ENCODE assay signal across 21 cellular contexts in genomic region chr4:85722401-85722800, GRCh38.
"Had no signal": no experiment of that assay in that cellular context is flagged by ENCODE, and none has a peak within 500 bp of the region (broad histone marks: within the 10 kb centered on the region; RNA-seq: fewer than 3 reads in every experiment).

No MANE protein-coding gene starts in this region.

- H3K27me3 ChIP-seq: esophagus muscularis mucosa, heart left ventricle, neural progenitor cell, ovary, tibial artery, upper lobe of left lung, uterus had no signal

- H3K36me3 ChIP-seq: esophagus muscularis mucosa, neural progenitor cell, ovary, tibial artery, upper lobe of left lung, uterus had no signal

- H3K9me3 ChIP-seq: esophagus muscularis mucosa, heart left ventricle, mucosa of descending colon, ovary, tibial artery, upper lobe of left lung, uterus had no signal

- H3K9ac ChIP-seq: neural progenitor cell had no signal

- H3K4me1 ChIP-seq: neural progenitor cell, uterus had no signal

- H3K4me1 Mint-ChIP-seq: neural progenitor cell; stimulated activated effector memory CD8-positive, alpha-beta T cell treated with anti-CD3 and anti-CD28 coated beads, Interleukin-12 subunit alpha, Interleukin-12 subunit beta, amount 100 ng/mL, for 72 hours had no signal

- H3K27ac Mint-ChIP-seq: dendritic cell treated with granulocyte-macrophage colony-stimulating factor and Interleukin-4, amounts not matched to agents 40 ng/mL and 50 ng/mL, for 4 days; effector memory CD8-positive, alpha-beta T cell; natural killer cell treated with Interleukin-12 subunit alpha and Interleukin-12 subunit beta and Interleukin-15 and Interleukin-18, amount 100 ng/mL, for 72 hours; neural progenitor cell; stimulated activated effector memory CD8-positive, alpha-beta T cell treated with anti-CD3 and anti-CD28 coated beads, Interleukin-12 subunit alpha, Interleukin-12 subunit beta, amount 100 ng/mL, for 72 hours; stimulated activated naive CD8-positive, alpha-beta T cell treated with anti-CD3 and anti-CD28 coated beads, Interleukin-15, Interleukin-2, amounts not matched to agents 100 ng/mL and 50 ng/mL, for 24 hours had no signal

- DNase-seq: effector memory CD8-positive, alpha-beta T cell; foreskin melanocyte; heart left ventricle; hippocampal formation; kidney glomerular epithelial cell; mucosa of descending colon; nucleus accumbens; ovary; right cardiac atrium; stimulated activated CD4-positive, alpha-beta T cell treated with anti-CD3 and anti-CD28 coated beads, Interleukin-4, amount 100 ng/mL, for 1 hour; stimulated activated CD8-positive, alpha-beta memory T cell treated with anti-CD3 and anti-CD28 coated beads, Interleukin-4, amount 100 ng/mL, for 48 hours; tibial artery; upper lobe of left lung; uterus had no signal

- ATAC-seq: effector memory CD8-positive, alpha-beta T cell; heart left ventricle; mucosa of descending colon; natural killer cell treated with Interleukin-12 subunit alpha and Interleukin-12 subunit beta and Interleukin-15 and Interleukin-18, amount 100 ng/mL, for 72 hours; right cardiac atrium; stimulated activated effector memory CD8-positive, alpha-beta T cell treated with anti-CD3 and anti-CD28 coated beads, Interleukin-12 subunit alpha, Interleukin-12 subunit beta, amount 100 ng/mL, for 72 hours had no signal

- H3K4me3 Mint-ChIP-seq: dendritic cell treated with granulocyte-macrophage colony-stimulating factor and Interleukin-4, amounts not matched to agents 40 ng/mL and 50 ng/mL, for 4 days; effector memory CD8-positive, alpha-beta T cell; natural killer cell treated with Interleukin-12 subunit alpha and Interleukin-12 subunit beta and Interleukin-15 and Interleukin-18, amount 100 ng/mL, for 72 hours; neural progenitor cell; stimulated activated effector memory CD8-positive, alpha-beta T cell treated with anti-CD3 and anti-CD28 coated beads, Interleukin-12 subunit alpha, Interleukin-12 subunit beta, amount 100 ng/mL, for 72 hours; stimulated activated naive CD8-positive, alpha-beta T cell treated with anti-CD3 and anti-CD28 coated beads, Interleukin-15, Interleukin-2, amounts not matched to agents 100 ng/mL and 50 ng/mL, for 24 hours had no signal

- H3K4me2 ChIP-seq: neural progenitor cell had no signal

- H3K4me3 ChIP-seq: esophagus muscularis mucosa, heart left ventricle, mucosa of descending colon, neural progenitor cell, ovary, tibial artery, upper lobe of left lung, uterus had no signal

- H3K27ac ChIP-seq: epithelial cell of prostate, esophagus muscularis mucosa, heart left ventricle, neural progenitor cell, ovary, tibial artery, upper lobe of left lung, uterus had no signal

- H2AFZ ChIP-seq: neural progenitor cell had no signal

- H3K36me3 Mint-ChIP-seq: natural killer cell treated with Interleukin-12 subunit alpha and Interleukin-12 subunit beta and Interleukin-15 and Interleukin-18, amount 100 ng/mL, for 72 hours; neural progenitor cell; stimulated activated effector memory CD8-positive, alpha-beta T cell treated with anti-CD3 and anti-CD28 coated beads, Interleukin-12 subunit alpha, Interleukin-12 subunit beta, amount 100 ng/mL, for 72 hours had no signal

- H3K9me3 Mint-ChIP-seq: dendritic cell treated with granulocyte-macrophage colony-stimulating factor and Interleukin-4, amounts not matched to agents 40 ng/mL and 50 ng/mL, for 4 days; neural progenitor cell had no signal

- H3K27me3 Mint-ChIP-seq: dendritic cell treated with granulocyte-macrophage colony-stimulating factor and Interleukin-4, amounts not matched to agents 40 ng/mL and 50 ng/mL, for 4 days; effector memory CD8-positive, alpha-beta T cell; natural killer cell treated with Interleukin-12 subunit alpha and Interleukin-12 subunit beta and Interleukin-15 and Interleukin-18, amount 100 ng/mL, for 72 hours; stimulated activated naive CD8-positive, alpha-beta T cell treated with anti-CD3 and anti-CD28 coated beads, Interleukin-15, Interleukin-2, amounts not matched to agents 100 ng/mL and 50 ng/mL, for 24 hours had no signal
